Comparison of ENCODE assay signal across 13 cellular contexts in the genomic region with DNA sequence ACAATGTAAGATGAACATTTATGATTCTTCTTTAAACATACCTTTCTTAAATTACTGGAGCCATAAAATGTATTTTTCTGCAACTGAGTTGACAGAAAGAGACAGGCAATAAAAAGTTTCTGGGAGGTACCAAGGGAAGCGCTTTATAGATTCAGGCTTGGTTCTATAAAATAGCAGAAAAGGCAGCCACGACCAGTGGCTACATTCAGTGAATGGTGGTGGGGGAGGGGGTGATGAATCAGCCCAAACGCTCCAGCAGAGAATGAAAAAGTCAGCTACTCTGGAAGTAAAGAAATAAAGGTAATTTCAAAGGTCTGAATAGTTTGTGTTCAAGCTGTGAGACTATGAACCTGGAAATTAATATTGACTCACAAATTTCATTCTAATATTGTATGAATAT.
DNase-seq lines count a peak whose midpoint lies in the region; ATAC-seq and TF ChIP-seq lines count a peak whose summit lies in the region.
"Had no signal": no experiment of that assay in that cellular context is flagged by ENCODE, and none has a peak within 500 bp of the region (broad histone marks: within the 10 kb centered on the region; RNA-seq: fewer than 3 reads in every experiment).

No MANE protein-coding gene starts in this region.

- POLR2A ChIA-PET in WTC11 (lab: Charles Lee), result no interaction called here

- TF ChIP-seq CTCF in WTC11 (IDR thresholded peaks at IDR 0.05), result no peak

- H3K4me3 Mint-ChIP-seq in WTC11, result no peak overlapping the region
- H3K4me3 Mint-ChIP-seq: CD4-positive, alpha-beta T cell; IgD-negative memory B cell had no signal

- H3K4me1 Mint-ChIP-seq in WTC11, result peaks cover 37% of the 10 kb centered on the region
- H3K4me1 Mint-ChIP-seq: IgD-negative memory B cell had no signal

- H3K27me3 Mint-ChIP-seq in WTC11 (ENCODE audit: low read depth), result no peaks in the 10 kb centered on the region
- H3K27me3 Mint-ChIP-seq: CD4-positive, alpha-beta T cell; IgD-negative memory B cell had no signal

- CTCF ChIA-PET in WTC11 (lab: Charles Lee), result no interaction called here

- DNase-seq in HT1080 (ENCODE audit: low read depth), result peak; percentile 7
- DNase-seq in WTC11 (ENCODE audit: low spot score), result no peak
- peak; percentile 19 for DNase-seq in iPS-NIHi7 (ENCODE audit: extremely low spot score)
- DNase-seq in H4 (ENCODE audit: low spot score), result no peak
- DNase-seq in Ammon's horn (ENCODE audit: low spot score), result no peak
- DNase-seq in glomerular visceral epithelial cell (ENCODE audit: extremely low spot score), result no peak
- DNase-seq in AML-193 (lab: John Stamatoyannopoulos, UW), result no peak
- DNase-seq: Calu3; CD4-positive, alpha-beta T cell; DMS 273 treated with DMSO at 0.1 percent for 48 hours; KG1 had no signal

- no peak overlapping the region for H3K27ac Mint-ChIP-seq in WTC11
- H3K27ac Mint-ChIP-seq: CD4-positive, alpha-beta T cell; IgD-negative memory B cell had no signal

- no peaks in the 10 kb centered on the region for H3K36me3 Mint-ChIP-seq in WTC11
- H3K36me3 Mint-ChIP-seq: IgD-negative memory B cell had no signal

- peak; percentile 46; the same call in 1 of the 2 replicates for ATAC-seq in WTC11
- ATAC-seq: GM12878 had no signal

- 0 out of 2 replicates have a peak, but pooled peaks cover 4% of the 10 kb centered on the region for H3K9me3 Mint-ChIP-seq in WTC11

TF ChIP-seq in WTC11, 78 proteins besides CTCF, POLR2A, EP300 and RAD21:
- no peak for TF ChIP-seq NR2C2 (CRISPR knock-in tag; IDR thresholded peaks at IDR 0.05)
- no peak for TF ChIP-seq SMAD4 (CRISPR knock-in tag; IDR thresholded peaks at IDR 0.05)
- no peak for TF ChIP-seq ETV6 (CRISPR knock-in tag; IDR thresholded peaks at IDR 0.05)
- no peak for TF ChIP-seq TEAD4 (CRISPR knock-in tag; IDR thresholded peaks at IDR 0.05)
- TF ChIP-seq ZBTB21 (CRISPR knock-in tag; IDR thresholded peaks at IDR 0.05; ENCODE audit: borderline replicate concordance), result no peak
- TF ChIP-seq, protein P1, sequence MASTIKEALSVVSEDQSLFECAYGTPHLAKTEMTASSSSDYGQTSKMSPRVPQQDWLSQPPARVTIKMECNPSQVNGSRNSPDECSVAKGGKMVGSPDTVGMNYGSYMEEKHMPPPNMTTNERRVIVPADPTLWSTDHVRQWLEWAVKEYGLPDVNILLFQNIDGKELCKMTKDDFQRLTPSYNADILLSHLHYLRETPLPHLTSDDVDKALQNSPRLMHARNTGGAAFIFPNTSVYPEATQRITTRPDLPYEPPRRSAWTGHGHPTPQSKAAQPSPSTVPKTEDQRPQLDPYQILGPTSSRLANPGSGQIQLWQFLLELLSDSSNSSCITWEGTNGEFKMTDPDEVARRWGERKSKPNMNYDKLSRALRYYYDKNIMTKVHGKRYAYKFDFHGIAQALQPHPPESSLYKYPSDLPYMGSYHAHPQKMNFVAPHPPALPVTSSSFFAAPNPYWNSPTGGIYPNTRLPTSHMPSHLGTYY (CRISPR knock-in tag; IDR thresholded peaks at IDR 0.05), result no peak
- TF ChIP-seq RORB (CRISPR knock-in tag; IDR thresholded peaks at IDR 0.05), result no peak
- no peak for TF ChIP-seq ZNF423 (CRISPR knock-in tag; IDR thresholded peaks at IDR 0.05)
- TF ChIP-seq TP53 (CRISPR knock-in tag; IDR thresholded peaks at IDR 0.05), result no peak
- no peak for TF ChIP-seq RELA (CRISPR knock-in tag; IDR thresholded peaks at IDR 0.05; ENCODE audit: borderline replicate concordance)
- TF ChIP-seq ZNF317 (CRISPR knock-in tag; IDR thresholded peaks at IDR 0.05; ENCODE audit: borderline replicate concordance, low read depth), result no peak
- TF ChIP-seq, protein P2, sequence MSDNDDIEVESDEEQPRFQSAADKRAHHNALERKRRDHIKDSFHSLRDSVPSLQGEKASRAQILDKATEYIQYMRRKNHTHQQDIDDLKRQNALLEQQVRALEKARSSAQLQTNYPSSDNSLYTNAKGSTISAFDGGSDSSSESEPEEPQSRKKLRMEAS (CRISPR knock-in tag; IDR thresholded peaks at IDR 0.05), result no peak
- no peak for TF ChIP-seq KAT7 (CRISPR knock-in tag; IDR thresholded peaks at IDR 0.05; ENCODE audit: borderline replicate concordance)
- TF ChIP-seq, protein P3, sequence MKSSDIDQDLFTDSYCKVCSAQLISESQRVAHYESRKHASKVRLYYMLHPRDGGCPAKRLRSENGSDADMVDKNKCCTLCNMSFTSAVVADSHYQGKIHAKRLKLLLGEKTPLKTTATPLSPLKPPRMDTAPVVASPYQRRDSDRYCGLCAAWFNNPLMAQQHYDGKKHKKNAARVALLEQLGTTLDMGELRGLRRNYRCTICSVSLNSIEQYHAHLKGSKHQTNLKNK (CRISPR knock-in tag; IDR thresholded peaks at IDR 0.05), result no peak
- no peak for TF ChIP-seq JUN (CRISPR knock-in tag; IDR thresholded peaks at IDR 0.05)
- TF ChIP-seq NFYB (CRISPR knock-in tag; conservative IDR thresholded peaks at IDR 0.05; ENCODE audit: low read depth), result no peak
- TF ChIP-seq, protein P4, sequence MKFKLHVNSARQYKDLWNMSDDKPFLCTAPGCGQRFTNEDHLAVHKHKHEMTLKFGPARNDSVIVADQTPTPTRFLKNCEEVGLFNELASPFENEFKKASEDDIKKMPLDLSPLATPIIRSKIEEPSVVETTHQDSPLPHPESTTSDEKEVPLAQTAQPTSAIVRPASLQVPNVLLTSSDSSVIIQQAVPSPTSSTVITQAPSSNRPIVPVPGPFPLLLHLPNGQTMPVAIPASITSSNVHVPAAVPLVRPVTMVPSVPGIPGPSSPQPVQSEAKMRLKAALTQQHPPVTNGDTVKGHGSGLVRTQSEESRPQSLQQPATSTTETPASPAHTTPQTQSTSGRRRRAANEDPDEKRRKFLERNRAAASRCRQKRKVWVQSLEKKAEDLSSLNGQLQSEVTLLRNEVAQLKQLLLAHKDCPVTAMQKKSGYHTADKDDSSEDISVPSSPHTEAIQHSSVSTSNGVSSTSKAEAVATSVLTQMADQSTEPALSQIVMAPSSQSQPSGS (CRISPR knock-in tag; IDR thresholded peaks at IDR 0.05; ENCODE audit: borderline replicate concordance, low read depth), result no peak
- no peak for TF ChIP-seq GRHL2 (CRISPR knock-in tag; IDR thresholded peaks at IDR 0.05; ENCODE audit: insufficient replicate concordance, severe bottlenecking)
- no peak for TF ChIP-seq ELF4 (CRISPR knock-in tag; IDR thresholded peaks at IDR 0.05; ENCODE audit: low read depth)
- TF ChIP-seq, protein P5, sequence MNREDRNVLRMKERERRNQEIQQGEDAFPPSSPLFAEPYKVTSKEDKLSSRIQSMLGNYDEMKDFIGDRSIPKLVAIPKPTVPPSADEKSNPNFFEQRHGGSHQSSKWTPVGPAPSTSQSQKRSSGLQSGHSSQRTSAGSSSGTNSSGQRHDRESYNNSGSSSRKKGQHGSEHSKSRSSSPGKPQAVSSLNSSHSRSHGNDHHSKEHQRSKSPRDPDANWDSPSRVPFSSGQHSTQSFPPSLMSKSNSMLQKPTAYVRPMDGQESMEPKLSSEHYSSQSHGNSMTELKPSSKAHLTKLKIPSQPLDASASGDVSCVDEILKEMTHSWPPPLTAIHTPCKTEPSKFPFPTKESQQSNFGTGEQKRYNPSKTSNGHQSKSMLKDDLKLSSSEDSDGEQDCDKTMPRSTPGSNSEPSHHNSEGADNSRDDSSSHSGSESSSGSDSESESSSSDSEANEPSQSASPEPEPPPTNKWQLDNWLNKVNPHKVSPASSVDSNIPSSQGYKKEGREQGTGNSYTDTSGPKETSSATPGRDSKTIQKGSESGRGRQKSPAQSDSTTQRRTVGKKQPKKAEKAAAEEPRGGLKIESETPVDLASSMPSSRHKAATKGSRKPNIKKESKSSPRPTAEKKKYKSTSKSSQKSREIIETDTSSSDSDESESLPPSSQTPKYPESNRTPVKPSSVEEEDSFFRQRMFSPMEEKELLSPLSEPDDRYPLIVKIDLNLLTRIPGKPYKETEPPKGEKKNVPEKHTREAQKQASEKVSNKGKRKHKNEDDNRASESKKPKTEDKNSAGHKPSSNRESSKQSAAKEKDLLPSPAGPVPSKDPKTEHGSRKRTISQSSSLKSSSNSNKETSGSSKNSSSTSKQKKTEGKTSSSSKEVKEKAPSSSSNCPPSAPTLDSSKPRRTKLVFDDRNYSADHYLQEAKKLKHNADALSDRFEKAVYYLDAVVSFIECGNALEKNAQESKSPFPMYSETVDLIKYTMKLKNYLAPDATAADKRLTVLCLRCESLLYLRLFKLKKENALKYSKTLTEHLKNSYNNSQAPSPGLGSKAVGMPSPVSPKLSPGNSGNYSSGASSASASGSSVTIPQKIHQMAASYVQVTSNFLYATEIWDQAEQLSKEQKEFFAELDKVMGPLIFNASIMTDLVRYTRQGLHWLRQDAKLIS (CRISPR knock-in tag; IDR thresholded peaks at IDR 0.05; ENCODE audit: borderline replicate concordance), result no peak

Comparison
In these comparisons a context has a peak if more than half of its experiments do, and no peak if none do; other contexts are left out.
1. DNase-seq: peak in HT1080 (single experiment) and iPS-NIHi7 (single experiment); none in WTC11 (single experiment), H4 (single experiment), Ammon's horn (single experiment), glomerular visceral epithelial cell (single experiment) and AML-193 (0 of 2).